17 cellular contexts compared by ENCODE assay signal in the genomic region with DNA sequence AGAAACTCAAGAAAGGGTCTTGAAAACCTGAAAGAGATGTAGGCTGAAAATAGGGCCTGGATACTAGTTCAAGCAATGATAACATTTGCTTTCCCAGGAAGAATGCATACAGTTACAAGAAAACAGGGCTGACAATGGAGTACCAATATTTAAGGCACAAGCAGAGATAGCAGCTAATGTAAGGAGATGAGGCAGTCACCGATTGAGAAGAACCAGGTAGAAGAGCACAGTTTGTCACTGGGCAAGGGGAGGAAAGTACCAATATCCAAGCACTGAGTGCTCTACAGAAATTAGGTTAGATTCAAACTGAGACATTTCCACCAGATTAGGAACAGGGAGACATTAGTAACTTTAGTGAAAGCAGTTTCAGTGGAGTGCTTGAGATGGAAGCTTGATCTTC.
"Had no signal": no experiment of that assay in that cellular context is flagged by ENCODE, and none has a peak within 500 bp of the region (broad histone marks: within the 10 kb centered on the region; RNA-seq: fewer than 3 reads in every experiment).

No MANE protein-coding gene starts in this region.

- H3K4me1 ChIP-seq: colonic mucosa, foreskin keratinocyte, lower lobe of right lung, right atrium auricular region had no signal

- H3K4me3 ChIP-seq: colonic mucosa, left ventricle myocardium inferior, lower lobe of right lung, right atrium auricular region, suprapubic skin, thyroid gland had no signal

- ATAC-seq: foreskin keratinocyte; lower lobe of right lung; naive thymus-derived CD8-positive, alpha-beta T cell; stimulated activated naive CD8-positive, alpha-beta T cell treated with anti-CD3 and anti-CD28 coated beads, Interleukin-15, Interleukin-2, amounts not matched to agents 100 U/mL and 50 U/mL, for 24 hours had no signal

- H3K4me3 Mint-ChIP-seq: immature natural killer cell; naive thymus-derived CD8-positive, alpha-beta T cell; type B pancreatic cell had no signal

- H3K36me3 ChIP-seq: colonic mucosa, left ventricle myocardium inferior, lower lobe of right lung, right atrium auricular region, suprapubic skin, thyroid gland had no signal

- H3K27me3 Mint-ChIP-seq: naive thymus-derived CD8-positive, alpha-beta T cell had no signal

- H3K9me3 Mint-ChIP-seq: naive thymus-derived CD8-positive, alpha-beta T cell; type B pancreatic cell had no signal

- DNase-seq: colonic mucosa; dermis blood vessel endothelial cell; foreskin keratinocyte; immature natural killer cell; left ventricle myocardium inferior; lower lobe of right lung; mesendoderm; naive thymus-derived CD8-positive, alpha-beta T cell; posterior cingulate gyrus; small intestine; stimulated activated CD4-positive, alpha-beta T cell treated with anti-CD3 and anti-CD28 coated beads, Interleukin-12 subunit alpha, Interleukin-12 subunit beta, amount 100 ng/mL, for 4 hours; stimulated activated CD4-positive, alpha-beta T cell treated with anti-CD3 and anti-CD28 coated beads, Interleukin-2, amount 100 ng/mL, for 48 hours; stimulated activated naive CD8-positive, alpha-beta T cell treated with anti-CD3 and anti-CD28 coated beads, Interleukin-15, Interleukin-2, amounts not matched to agents 100 U/mL and 50 U/mL, for 24 hours; thyroid gland had no signal

- H3K27me3 ChIP-seq: colonic mucosa, foreskin keratinocyte, right atrium auricular region, suprapubic skin, thyroid gland had no signal

- H3K9me3 ChIP-seq: colonic mucosa, left ventricle myocardium inferior, lower lobe of right lung, right atrium auricular region, suprapubic skin, thyroid gland had no signal

- H3K27ac ChIP-seq: colonic mucosa, foreskin keratinocyte, left ventricle myocardium inferior, lower lobe of right lung, right atrium auricular region, suprapubic skin had no signal

- H3K27ac Mint-ChIP-seq: immature natural killer cell, type B pancreatic cell had no signal
